Comparison of ENCODE assay signal across 10 cellular contexts in genomic region chr4:75494563-75494962, GRCh38. TPM values are rescaled to one million over a fixed set of nuclear protein-coding genes. Genes with fewer than 3 reads are reported as not detected.
DNase-seq lines count a peak whose midpoint lies in the region; ATAC-seq and TF ChIP-seq lines count a peak whose summit lies in the region.
"Had no signal": no experiment of that assay in that cellular context is flagged by ENCODE, and none has a peak within 500 bp of the region (broad histone marks: within the 10 kb centered on the region; RNA-seq: fewer than 3 reads in every experiment).

No MANE protein-coding gene starts in this region.

- no peak overlapping the region for H2AFZ ChIP-seq in fibroblast of lung (ENCODE audit: low read length)

- H3K9ac ChIP-seq in fibroblast of lung (ENCODE audit: insufficient read depth, low read length): no peak overlapping the region

- H3K4me3 ChIP-seq in fibroblast of lung (replicated peaks in 1 of 4; ENCODE audit: control extremely low read depth in 1 of 4, insufficient read depth in 1 of 4, low read depth in 3 of 4, low read length in 4 of 4): no peak overlapping the region

- peaks cover 3% of the 10 kb centered on the region for H3K79me2 ChIP-seq in fibroblast of lung (ENCODE audit: control insufficient read depth, insufficient read depth, low read length)

- no peaks in the 10 kb centered on the region for H3K9me3 ChIP-seq in fibroblast of lung (ENCODE audit: control insufficient read depth, insufficient read depth, low read depth, low read length)

- H4K20me1 ChIP-seq in fibroblast of lung (ENCODE audit: control insufficient read depth, extremely low read depth, insufficient read depth, low read length): no peaks in the 10 kb centered on the region

- DNase-seq in EH (ENCODE audit: low read depth) (peak; percentile 79), NCI-H226 (peak; percentile 11), fibroblast of lung (ENCODE audit: low read depth in 2 of 2) (peak; percentile 66 to 88), omental fat pad (ENCODE audit: low spot score) (no peak), NCI-H2107 treated with DMSO at 0.1 percent for 48 hours (lab: John Stamatoyannopoulos, UW; ENCODE audit: unreplicated experiment) (no peak), Ammon's horn (ENCODE audit: low spot score) (no peak)
- DNase-seq: hippocampal formation, NCI-H345 had no signal

- peak overlapping the region; percentile 13 for H3K4me2 ChIP-seq in fibroblast of lung (ENCODE audit: extremely low read depth, insufficient read depth, low read length)

- H3K4me1 ChIP-seq in fibroblast of lung (ENCODE audit: control insufficient read depth, extremely low read depth, insufficient read depth, low read length): no peaks in the 10 kb centered on the region

- TF ChIP-seq CTCF in fibroblast of lung (conservative IDR thresholded peaks at IDR 0.05 in 1 of 2, IDR thresholded peaks at IDR 0.05 in 1 of 2; ENCODE audit: low read depth in 1 of 2, low read length in 2 of 2): no peak
- TF ChIP-seq CTCF in omental fat pad (IDR thresholded peaks at IDR 0.05): no peak

- H3K36me3 ChIP-seq in fibroblast of lung (ENCODE audit: control insufficient read depth, insufficient read depth, low read length): no peaks in the 10 kb centered on the region

- no peaks in the 10 kb centered on the region for H3K27me3 ChIP-seq in fibroblast of lung (ENCODE audit: control insufficient read depth, insufficient read depth, low read length)

- ATAC-seq in omental fat pad (ENCODE audit: low FRiP score): peak; percentile 85
- ATAC-seq in GM21723 (IDR thresholded peaks at IDR 0.05; ENCODE audit: unreplicated experiment): no peak
- no peak for ATAC-seq in GM18519 (IDR thresholded peaks at IDR 0.05; ENCODE audit: low FRiP score, unreplicated experiment)

- H3K27ac ChIP-seq in fibroblast of lung (ENCODE audit: insufficient read depth, low read length): no peak overlapping the region

RNA-seq across cellular contexts. Expression of gene RCHY1, which starts 19.6 kb away (rescaled TPM):
- total RNA-seq in fibroblast of lung (33.1 and 34.5 TPM in 2 replicates), omental fat pad (10 to 100 TPM; 26.4 to 30.8 (median 28.9) TPM)
- 41.9 and 49.3 TPM in 2 replicates for polyA plus RNA-seq in fibroblast of lung
- 22.4 and 24.8 TPM in 2 replicates for polyA plus RNA-seq in fibroblast of lung (2012)
- polyA minus RNA-seq in fibroblast of lung (ENCODE audit: low replicate concordance): 2.1 and 4.6 TPM in 2 replicates

RNA-seq across cellular contexts. Expression of gene THAP6, which starts 19.7 kb away (rescaled TPM):
- total RNA-seq in fibroblast of lung (14.1 and 18.8 TPM in 2 replicates), omental fat pad (10 to 100 TPM in 3 of 4 donors, 1 to 10 TPM in 1; 9.2 to 30.7 (median 12.5) TPM)
- polyA plus RNA-seq in fibroblast of lung: 9.7 and 11.7 TPM in 2 replicates
- polyA plus RNA-seq in fibroblast of lung (2012): 5.2 and 7.9 TPM in 2 replicates
- 0.67 and 6.9 TPM in 2 replicates for polyA minus RNA-seq in fibroblast of lung (ENCODE audit: low replicate concordance)

Comparison
In these comparisons a context has a peak if more than half of its experiments do, and no peak if none do; other contexts are left out.
1. DNase-seq: peak in EH (single experiment), NCI-H226 (single experiment) and fibroblast of lung (2 of 2); none in omental fat pad (single experiment), NCI-H2107 treated with DMSO at 0.1 percent for 48 hours (single experiment) and Ammon's horn (single experiment).